In genomic region chr12:53591301-53592206, GRCh38 we compare ENCODE assay signal across 10 cellular contexts. TPM values are rescaled to one million over a fixed set of nuclear protein-coding genes. Genes with fewer than 3 reads are reported as not detected.
DNase-seq lines count a peak whose midpoint lies in the region; ATAC-seq and TF ChIP-seq lines count a peak whose summit lies in the region.
"Had no signal": no experiment of that assay in that cellular context is flagged by ENCODE, and none has a peak within 500 bp of the region (broad histone marks: within the 10 kb centered on the region; RNA-seq: fewer than 3 reads in every experiment).

No MANE protein-coding gene starts in this region.

- ATAC-seq in heart left ventricle (peak; percentile 38 to 81 (median 73)), GM21515 (IDR thresholded peaks at IDR 0.05; ENCODE audit: unreplicated experiment) (no peak), omental fat pad (ENCODE audit: low FRiP score) (no peak)
- ATAC-seq: naive thymus-derived CD8-positive, alpha-beta T cell had no signal

- DNase-seq in GM23248 (peak; percentile 56), adipocyte (ENCODE audit: low read depth) (no peak), heart left ventricle (peak in 1 of 5 donors; percentile 38), posterior cingulate gyrus (peak in 7 of 10 donors; percentile 14 to 86 (median 44)), NAMALWA (ENCODE audit: low spot score) (no peak), omental fat pad (ENCODE audit: low spot score) (no peak), ACHN (no peak)
- DNase-seq: naive thymus-derived CD8-positive, alpha-beta T cell had no signal

- H4K20me1 ChIP-seq in GM23248 (ENCODE audit: insufficient read depth) = peaks cover 3% of the 10 kb centered on the region; the same call in 1 of the 2 replicates

- no peak for TF ChIP-seq CTCF in heart left ventricle (IDR thresholded peaks at IDR 0.05)
- TF ChIP-seq CTCF in omental fat pad (IDR thresholded peaks at IDR 0.05) = no peak

- no peak for TF ChIP-seq POLR2A in heart left ventricle (IDR thresholded peaks at IDR 0.05)

- H3K4me2 ChIP-seq in GM23248 (ENCODE audit: unreplicated experiment) = peak overlapping the region; percentile 50

- peak overlapping the region; percentile 33; the same call in 1 of the 2 replicates for H2AFZ ChIP-seq in GM23248

- no peaks in the 10 kb centered on the region for H3K27me3 ChIP-seq in GM23248 (replicated peaks; ENCODE audit: insufficient read depth)
- no peaks in the 10 kb centered on the region for H3K27me3 ChIP-seq in adipocyte (replicated peaks; ENCODE audit: control insufficient read depth, insufficient read depth, low read length)
- no peaks in the 10 kb centered on the region for H3K27me3 ChIP-seq in heart left ventricle

- H3K79me2 ChIP-seq in GM23248 (ENCODE audit: insufficient read depth) = peaks cover 98% of the 10 kb centered on the region

- H3K36me3 ChIP-seq in GM23248 (ENCODE audit: low read depth) = no peaks in the 10 kb centered on the region
- H3K36me3 ChIP-seq in adipocyte (ENCODE audit: control insufficient read depth, insufficient read depth, low read length, severe bottlenecking) = no peaks in the 10 kb centered on the region
- H3K36me3 ChIP-seq in heart left ventricle = peaks cover 0 to 7% (median 0%) of the 10 kb centered on the region in 9 donors

- H3K9me2 ChIP-seq in GM23248 (ENCODE audit: insufficient read depth) = no peaks in the 10 kb centered on the region

- H3K4me3 ChIP-seq in GM23248 (peak overlapping the region; percentile 43), adipocyte (ENCODE audit: low read length) (peak overlapping the region; percentile 50), heart left ventricle (peak overlapping the region in 9 of 12 donors; percentile 14 to 32 (median 23))

- H3K27ac ChIP-seq in GM23248 (peak overlapping the region; percentile 3; the same call in 1 of the 2 replicates), heart left ventricle (peak overlapping the region; percentile 53 to 84 (median 68))
- H3K27ac ChIP-seq: epithelial cell of prostate had no signal

- intact Hi-C loops in heart left ventricle (cut with DNase I) = loop anchor here in 1 of 10 donors (5.0 kb wide), 1 partner anchor 49 kb away; no protein-coding TSS in a partner anchor
- intact Hi-C loops in posterior cingulate gyrus (cut with DNase I) = no loop called here

- peaks cover 15% of the 10 kb centered on the region for H3K4me1 ChIP-seq in GM23248 (ENCODE audit: insufficient read depth)
- peaks cover 16% of the 10 kb centered on the region for H3K4me1 ChIP-seq in adipocyte (ENCODE audit: control insufficient read depth, insufficient read depth, low read length)
- H3K4me1 ChIP-seq in heart left ventricle = peaks cover 0 to 82% (median 64%) of the 10 kb centered on the region in 12 donors

- H3F3A ChIP-seq in GM23248 (ENCODE audit: insufficient read depth) = peaks cover 20% of the 10 kb centered on the region

- no peaks in the 10 kb centered on the region for H3K9me3 ChIP-seq in GM23248 (ENCODE audit: low read depth)
- no peaks in the 10 kb centered on the region for H3K9me3 ChIP-seq in adipocyte (ENCODE audit: control insufficient read depth, low read length)
- H3K9me3 ChIP-seq in heart left ventricle = no peaks in the 10 kb centered on the region

- WGBS in GM23248 (ENCODE audit: low coverage in 1 of 2, low lambda C conversion rate in 2 of 2, missing lambda C conversion rate in 2 of 2), 2 experiments = 15 to 23% methylated on average over 6 of the region's 6 CpGs
- whole genome bisulfite sequencing in heart left ventricle, 4 donors = 10 to 22% (median 15%) methylated on average over 6 of the region's 6 CpGs

- peak overlapping the region; percentile 52 for H3K9ac ChIP-seq in GM23248
- peak overlapping the region; percentile 25 for H3K9ac ChIP-seq in adipocyte (ENCODE audit: low read length)

- in situ Hi-C loops in GM23248 (cut with MboI) = no loop called here
- in situ Hi-C loops in ACHN (cut with HindIII; ENCODE audit: low pct_ligation_motif_present, low pct_unique_long_range_greater_than_20kb, low sequenced_read_pairs) = no loop called here

RNA-seq across cellular contexts. Expression of gene ATF7, which starts 34.6 kb away (rescaled TPM):
- 10.5 and 12.8 TPM in 2 replicates for total RNA-seq in GM23248 (2014; rRNA removed; shearing (Covaris generic))
- polyA plus RNA-seq in GM23248 (2016; fragmentation: Nextera tagmentation; extraction: Ambion mirVana) (21.5 and 24.3 TPM in 2 replicates), heart left ventricle (10 to 100 TPM; 20.0 to 21.3 TPM)
- total RNA-seq in heart left ventricle (10 to 100 TPM; 21.1 to 43.2 (median 32.0) TPM), omental fat pad (10 to 100 TPM; 22.5 to 38.3 (median 29.9) TPM)

Comparison
In these comparisons a context has a peak if more than half of its experiments do, and no peak if none do; other contexts are left out.
1. DNase-seq: peak in GM23248 (single experiment) and posterior cingulate gyrus (7 of 10); none in adipocyte (single experiment), NAMALWA (single experiment), omental fat pad (single experiment) and ACHN (single experiment).
2. ATAC-seq: peak in heart left ventricle (4 of 4); none in GM21515 (single experiment) and omental fat pad (single experiment).
3. Peak in every context shown above with its lines, with median percentiles within 50 percentile points of each other: H3K4me3 ChIP-seq.